ENCODE assay signal across 24 cellular contexts in the genomic region with DNA sequence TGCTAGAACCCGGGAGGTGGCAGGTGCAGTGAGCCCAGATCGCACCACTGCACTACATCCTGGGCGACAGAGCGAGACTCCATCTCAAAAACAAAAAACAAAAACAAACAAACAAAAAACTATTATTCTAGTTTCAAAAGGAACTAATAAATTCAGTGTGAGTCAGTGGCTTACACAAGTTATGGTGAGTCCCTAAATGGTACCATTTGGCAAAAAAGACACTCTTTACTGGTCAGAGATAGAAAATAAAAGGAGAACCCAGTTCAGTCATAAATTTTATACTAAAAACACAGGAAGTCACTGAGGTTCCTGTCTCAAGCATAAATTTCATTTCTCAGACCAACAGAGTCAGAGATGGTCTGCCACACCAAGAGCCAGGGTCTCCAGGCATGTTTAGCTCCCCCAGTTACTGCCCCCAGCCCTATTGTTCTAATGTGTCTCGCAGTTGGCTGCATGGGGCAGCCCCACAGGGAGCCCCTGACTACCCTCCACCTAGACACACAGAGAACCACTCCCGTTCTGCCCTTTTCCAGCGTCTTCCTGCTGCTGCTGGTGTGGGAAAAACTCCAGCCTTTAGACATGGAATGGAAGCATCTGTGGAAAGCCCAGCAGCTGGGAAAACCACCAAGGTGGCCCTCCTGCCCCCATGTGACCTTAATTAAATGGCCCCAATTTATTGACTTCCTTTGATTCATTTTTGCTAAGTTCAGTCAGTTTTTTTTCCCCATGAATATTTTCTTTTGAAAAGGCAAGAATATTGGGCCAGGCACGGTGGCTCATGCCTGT.
"Had no signal": no experiment of that assay in that cellular context is flagged by ENCODE, and none has a peak within 500 bp of the region (broad histone marks: within the 10 kb centered on the region; RNA-seq: fewer than 3 reads in every experiment).

No MANE protein-coding gene starts in this region.

- H2AFZ ChIP-seq: hepatocyte had no signal

- H3K4me1 ChIP-seq: gastroesophageal sphincter, pancreas, psoas muscle, sigmoid colon, tibial artery had no signal

- H3K4me3 ChIP-seq: gastroesophageal sphincter, hepatocyte, pancreas, psoas muscle, sigmoid colon, smooth muscle cell, suprapubic skin, tibial artery had no signal

- H3K27ac Mint-ChIP-seq: activated CD4-positive, alpha-beta T cell treated with anti-CD3 and anti-CD28 coated beads for 36 hours; activated naive CD8-positive, alpha-beta T cell; activated T-cell treated with anti-CD3 and anti-CD28 coated beads, Interleukin-2, amount 50 U/mL, for 72 hours; memory B cell; natural killer cell treated with Interleukin-12 subunit alpha and Interleukin-12 subunit beta and Interleukin-15 and Interleukin-18, amount 100 ng/mL, for 72 hours had no signal

- H3K4me3 Mint-ChIP-seq: activated CD4-positive, alpha-beta T cell treated with anti-CD3 and anti-CD28 coated beads for 36 hours; activated naive CD8-positive, alpha-beta T cell; activated T-cell treated with anti-CD3 and anti-CD28 coated beads, Interleukin-2, amount 50 U/mL, for 72 hours; central memory CD8-positive, alpha-beta T cell; memory B cell; natural killer cell treated with Interleukin-12 subunit alpha and Interleukin-12 subunit beta and Interleukin-15 and Interleukin-18, amount 100 ng/mL, for 72 hours had no signal

- H3K79me2 ChIP-seq: hepatocyte had no signal

- DNase-seq: activated CD4-positive, alpha-beta T cell treated with anti-CD3 and anti-CD28 coated beads for 36 hours; activated CD4-positive, alpha-beta T cell treated with anti-CD3 and anti-CD28 coated beads, Interleukin-2, amount 50 U/mL, for 4 hours; activated CD4-positive, CD25-positive, alpha-beta regulatory T cell; activated naive CD4-positive, alpha-beta T cell; activated T-cell treated with anti-CD3 and anti-CD28 coated beads for 4 hours; activated T-cell treated with anti-CD3 and anti-CD28 coated beads, Interleukin-2, amount 50 U/mL, for 72 hours; effector CD8-positive, alpha-beta T cell; erythroblast; left colon; pancreas; psoas muscle; sigmoid colon; stimulated activated CD4-positive, alpha-beta T cell treated with anti-CD3 and anti-CD28 coated beads, Interleukin-1b, Interleukin-23, amount 100 ng/mL, for 48 hours; stimulated activated naive CD4-positive, alpha-beta T cell; T-helper 1 cell; tibial artery had no signal

- ATAC-seq: activated CD4-positive, alpha-beta T cell treated with anti-CD3 and anti-CD28 coated beads for 36 hours; activated T-cell treated with anti-CD3 and anti-CD28 coated beads, Interleukin-2, amount 50 U/mL, for 72 hours; gastroesophageal sphincter; left colon; natural killer cell treated with Interleukin-12 subunit alpha and Interleukin-12 subunit beta and Interleukin-15 and Interleukin-18, amount 100 ng/mL, for 72 hours; pancreas; psoas muscle had no signal

- H3K36me3 Mint-ChIP-seq: natural killer cell treated with Interleukin-12 subunit alpha and Interleukin-12 subunit beta and Interleukin-15 and Interleukin-18, amount 100 ng/mL, for 72 hours had no signal

- H3K36me3 ChIP-seq: pancreas, sigmoid colon, suprapubic skin, tibial artery had no signal

- H3K27ac ChIP-seq: gastroesophageal sphincter, hepatocyte, pancreas, psoas muscle, sigmoid colon, suprapubic skin, tibial artery had no signal

- H3K27me3 ChIP-seq: gastroesophageal sphincter, hepatocyte, pancreas, sigmoid colon, suprapubic skin, tibial artery had no signal

- H3K4me1 Mint-ChIP-seq: activated CD4-positive, alpha-beta T cell treated with anti-CD3 and anti-CD28 coated beads for 36 hours; central memory CD8-positive, alpha-beta T cell; memory B cell had no signal

- H3K9me3 ChIP-seq: gastroesophageal sphincter, pancreas, psoas muscle, sigmoid colon, suprapubic skin, tibial artery had no signal

- H3K4me2 ChIP-seq: hepatocyte, smooth muscle cell had no signal

- H3K9me3 Mint-ChIP-seq: activated T-cell treated with anti-CD3 and anti-CD28 coated beads, Interleukin-2, amount 50 U/mL, for 72 hours; central memory CD8-positive, alpha-beta T cell; memory B cell; natural killer cell treated with Interleukin-12 subunit alpha and Interleukin-12 subunit beta and Interleukin-15 and Interleukin-18, amount 100 ng/mL, for 72 hours had no signal
